31 cellular contexts compared by ENCODE assay signal in genomic region chr9:105683688-105684275, GRCh38. TPM values are rescaled to one million over a fixed set of nuclear protein-coding genes. Genes with fewer than 3 reads are reported as not detected.
"Had no signal": no experiment of that assay in that cellular context is flagged by ENCODE, and none has a peak within 500 bp of the region (broad histone marks: within the 10 kb centered on the region; RNA-seq: fewer than 3 reads in every experiment).

No MANE protein-coding gene starts in this region.

- H3K36me3 ChIP-seq: colonic mucosa, gastroesophageal sphincter, heart left ventricle, left ventricle myocardium inferior, lower lobe of right lung, neural progenitor cell, right atrium auricular region, sigmoid colon, suprapubic skin, transverse colon, upper lobe of right lung, uterus had no signal

- H3K4me3 ChIP-seq: colonic mucosa, gastroesophageal sphincter, heart left ventricle, hepatocyte, left ventricle myocardium inferior, lower lobe of right lung, neural progenitor cell, right atrium auricular region, sigmoid colon, suprapubic skin, transverse colon, upper lobe of right lung, uterus had no signal

- H3K9me3 ChIP-seq: colonic mucosa, gastroesophageal sphincter, heart left ventricle, left ventricle myocardium inferior, lower lobe of right lung, right atrium auricular region, sigmoid colon, suprapubic skin, transverse colon, upper lobe of right lung, uterus had no signal

- H3K27ac Mint-ChIP-seq: dendritic cell treated with granulocyte-macrophage colony-stimulating factor and Interleukin-4, amounts not matched to agents 40 ng/mL and 50 ng/mL, for 4 days; endodermal cell; naive B cell; natural killer cell treated with Interleukin-12 subunit alpha and Interleukin-12 subunit beta and Interleukin-15 and Interleukin-18, amount 100 ng/mL, for 72 hours; neural progenitor cell; progenitor cell of endocrine pancreas; stimulated activated naive CD8-positive, alpha-beta T cell treated with anti-CD3 and anti-CD28 coated beads, Interleukin-15, amount 100 ng/mL, for 72 hours had no signal

- ATAC-seq: esophagus mucosa; gastroesophageal sphincter; heart left ventricle; left colon; lower lobe of right lung; natural killer cell treated with Interleukin-12 subunit alpha and Interleukin-12 subunit beta and Interleukin-15 and Interleukin-18, amount 100 ng/mL, for 72 hours; stimulated activated naive CD8-positive, alpha-beta T cell treated with anti-CD3 and anti-CD28 coated beads, Interleukin-15, amount 100 ng/mL, for 72 hours; upper lobe of right lung had no signal

- H3K27me3 Mint-ChIP-seq: dendritic cell treated with granulocyte-macrophage colony-stimulating factor and Interleukin-4, amounts not matched to agents 40 ng/mL and 50 ng/mL, for 4 days had no signal

- H3K27ac ChIP-seq: colonic mucosa, epithelial cell of prostate, gastroesophageal sphincter, heart left ventricle, hepatocyte, left ventricle myocardium inferior, lower lobe of right lung, neural progenitor cell, parathyroid adenoma, right atrium auricular region, sigmoid colon, suprapubic skin, transverse colon, upper lobe of right lung, uterus had no signal

- H3K4me1 ChIP-seq: colonic mucosa, gastroesophageal sphincter, lower lobe of right lung, parathyroid adenoma, right atrium auricular region, sigmoid colon, suprapubic skin, upper lobe of right lung, uterus had no signal

- H3K9me3 Mint-ChIP-seq: dendritic cell treated with granulocyte-macrophage colony-stimulating factor and Interleukin-4, amounts not matched to agents 40 ng/mL and 50 ng/mL, for 4 days; endodermal cell; naive B cell; natural killer cell treated with Interleukin-12 subunit alpha and Interleukin-12 subunit beta and Interleukin-15 and Interleukin-18, amount 100 ng/mL, for 72 hours; stimulated activated naive CD8-positive, alpha-beta T cell treated with anti-CD3 and anti-CD28 coated beads, Interleukin-15, amount 100 ng/mL, for 72 hours had no signal

- H3K4me3 Mint-ChIP-seq: dendritic cell treated with granulocyte-macrophage colony-stimulating factor and Interleukin-4, amounts not matched to agents 40 ng/mL and 50 ng/mL, for 4 days; endodermal cell; naive B cell; natural killer cell treated with Interleukin-12 subunit alpha and Interleukin-12 subunit beta and Interleukin-15 and Interleukin-18, amount 100 ng/mL, for 72 hours; neural progenitor cell; stimulated activated naive CD8-positive, alpha-beta T cell treated with anti-CD3 and anti-CD28 coated beads, Interleukin-15, amount 100 ng/mL, for 72 hours had no signal

- H3K4me1 Mint-ChIP-seq: naive B cell; stimulated activated naive CD8-positive, alpha-beta T cell treated with anti-CD3 and anti-CD28 coated beads, Interleukin-15, amount 100 ng/mL, for 72 hours had no signal

- H3K36me3 Mint-ChIP-seq: natural killer cell treated with Interleukin-12 subunit alpha and Interleukin-12 subunit beta and Interleukin-15 and Interleukin-18, amount 100 ng/mL, for 72 hours had no signal

- DNase-seq: colonic mucosa; effector CD8-positive, alpha-beta T cell; endodermal cell; foreskin fibroblast; heart left ventricle; left colon; left ventricle myocardium inferior; lower lobe of right lung; naive B cell; sigmoid colon; small intestine; stimulated activated CD4-positive, alpha-beta T cell treated with anti-CD3 and anti-CD28 coated beads, Interleukin-15, amount 100 ng/mL, for 24 hours; stimulated activated CD4-positive, alpha-beta T cell treated with anti-CD3 and anti-CD28 coated beads, Interleukin-2, amount 100 ng/mL, for 48 hours; stimulated activated naive CD4-positive, alpha-beta T cell; stimulated activated naive CD8-positive, alpha-beta T cell treated with anti-CD3 and anti-CD28 coated beads, Interleukin-15, amount 100 ng/mL, for 72 hours; transverse colon; upper lobe of right lung; uterus had no signal

- H3K9ac ChIP-seq: neural progenitor cell, parathyroid adenoma had no signal

- H3K27me3 ChIP-seq: colonic mucosa, heart left ventricle, hepatocyte, right atrium auricular region, sigmoid colon, suprapubic skin, transverse colon, upper lobe of right lung, uterus had no signal

RNA-seq across cellular contexts. Expression of gene TAL2, which starts 21.5 kb away (rescaled TPM):
- total RNA-seq: chondrocyte; colonic mucosa; esophagus mucosa; gastroesophageal sphincter; heart left ventricle; hepatocyte; left colon; left ventricle myocardium inferior; lower lobe of right lung; mesenteric fat pad; natural killer cell treated with Interleukin-12 subunit alpha and Interleukin-12 subunit beta and Interleukin-15 and Interleukin-18, amount 100 ng/mL, for 72 hours; right atrium auricular region; sigmoid colon; suprapubic skin; transverse colon; upper lobe of right lung had no signal
